In the genomic region with DNA sequence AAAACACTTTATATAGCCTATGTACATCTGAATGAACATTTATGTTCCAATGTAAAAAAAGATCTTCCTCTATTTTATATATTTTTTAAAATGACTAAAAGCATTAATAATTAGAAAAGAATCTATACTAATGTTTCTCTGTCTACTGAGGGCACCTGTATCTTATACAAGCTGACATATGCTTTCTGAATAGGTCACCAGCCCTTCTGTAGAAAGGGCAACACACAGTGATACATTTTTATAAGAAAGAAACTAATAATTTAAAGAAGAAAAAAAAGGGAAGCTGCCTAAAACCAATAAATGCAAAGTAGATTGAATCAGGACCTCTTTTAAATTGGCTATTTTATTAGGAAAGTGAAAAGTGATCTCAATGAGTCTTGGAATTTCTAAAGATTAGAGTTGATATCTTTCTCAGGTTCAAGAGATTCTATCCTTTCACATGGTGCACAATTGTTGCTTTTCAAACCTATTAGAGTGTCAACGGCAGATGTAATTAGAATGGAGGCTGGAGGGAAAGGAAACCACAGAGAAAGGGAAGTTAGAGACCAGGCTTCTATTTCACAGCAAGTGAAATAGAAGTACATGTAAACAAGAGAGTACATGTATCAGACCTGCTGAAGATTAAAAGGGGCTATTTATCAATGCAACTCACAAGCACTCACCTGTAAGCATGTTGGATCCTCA, we compare ENCODE assay signal across 10 cellular contexts. TPM values are rescaled to one million over a fixed set of nuclear protein-coding genes. Genes with fewer than 3 reads are reported as not detected.
DNase-seq lines count a peak whose midpoint lies in the region; ATAC-seq, FAIRE-seq and TF ChIP-seq lines count a peak whose summit lies in the region.
"Had no signal": no experiment of that assay in that cellular context is flagged by ENCODE, and none has a peak within 500 bp of the region (broad histone marks: within the 10 kb centered on the region; RNA-seq: fewer than 3 reads in every experiment).

No MANE protein-coding gene starts in this region.

- WGBS in smooth muscle cell (ENCODE audit: low lambda C conversion rate): 90% methylated on average over 1 of the region's 1 CpG

- peaks cover 98% of the 10 kb centered on the region for H3K79me2 ChIP-seq in smooth muscle cell (ENCODE audit: low read depth)

- FAIRE-seq in A204.1 (lab: Jason Lieb, UNC): peak; percentile 64

- no peaks in the 10 kb centered on the region for H3K27me3 ChIP-seq in smooth muscle cell (ENCODE audit: low read depth)
- H3K27me3 ChIP-seq: neural progenitor cell had no signal

- H3K36me3 ChIP-seq in smooth muscle cell (ENCODE audit: low read depth): peaks cover 4% of the 10 kb centered on the region
- H3K36me3 ChIP-seq: neural progenitor cell had no signal

- H3K27ac ChIP-seq in smooth muscle cell (ENCODE audit: low read depth): no peak overlapping the region
- H3K27ac ChIP-seq: neural progenitor cell had no signal

- H3K9ac ChIP-seq in smooth muscle cell (ENCODE audit: low read depth): no peak overlapping the region
- H3K9ac ChIP-seq: neural progenitor cell had no signal

- no peaks in the 10 kb centered on the region for H3K9me3 ChIP-seq in smooth muscle cell (replicated peaks; ENCODE audit: low read depth)

- peaks cover 7% of the 10 kb centered on the region for H3K4me1 ChIP-seq in smooth muscle cell (ENCODE audit: low read depth)

- peaks cover 92% of the 10 kb centered on the region for H4K20me1 ChIP-seq in smooth muscle cell (ENCODE audit: low read depth)

- no peak for TF ChIP-seq CTCF in smooth muscle cell (IDR thresholded peaks at IDR 0.05; ENCODE audit: borderline replicate concordance, insufficient read depth, poor library complexity, severe bottlenecking)

- ATAC-seq in GM19035 (IDR thresholded peaks at IDR 0.05; ENCODE audit: unreplicated experiment) (peak; percentile 66), HG03039 (IDR thresholded peaks at IDR 0.05; ENCODE audit: unreplicated experiment) (peak; percentile 74)

- H2AFZ ChIP-seq in smooth muscle cell (ENCODE audit: low read depth): no peak overlapping the region
- H2AFZ ChIP-seq: neural progenitor cell had no signal

- H3K4me3 ChIP-seq in smooth muscle cell: no peak overlapping the region
- H3K4me3 ChIP-seq: neural progenitor cell had no signal

- no peaks in the 10 kb centered on the region for H3F3A ChIP-seq in smooth muscle cell (ENCODE audit: low read depth)

- DNase-seq in NOMO-1 treated with dmso at 0.1 percent for 144 hours (lab: John Stamatoyannopoulos, UW; ENCODE audit: unreplicated experiment) (peak; percentile 29), smooth muscle cell (lab: John Stamatoyannopoulos, UW; ENCODE audit: unreplicated experiment) (no peak), T-helper 1 cell (no peak), DMS114 treated with DMSO at 0.1 percent for 48 hours (lab: John Stamatoyannopoulos, UW; ENCODE audit: unreplicated experiment) (no peak), NCI-H69 (lab: John Stamatoyannopoulos, UW) (no peak)
- DNase-seq: activated CD4-positive, alpha-beta memory T cell treated with anti-CD3 and anti-CD28 coated beads for 36 hours had no signal

- no peak overlapping the region for H3K4me2 ChIP-seq in smooth muscle cell
- H3K4me2 ChIP-seq: neural progenitor cell had no signal

RNA-seq across cellular contexts. Expression of a gene that starts 6.3 kb away (rescaled TPM):
- total RNA-seq in smooth muscle cell: 138 and 151 TPM in 2 replicates
- polyA plus RNA-seq in smooth muscle cell: 36.4 and 53.2 TPM in 2 replicates
